10 cellular contexts compared by ENCODE assay signal in genomic region chr5:2207966-2208544, GRCh38.
A peak's percentile ranks its signal among the peaks of the same experiment; 100 is the strongest.
DNase-seq lines count a peak whose midpoint lies in the region; ATAC-seq, FAIRE-seq and TF ChIP-seq lines count a peak whose summit lies in the region.
"Had no signal": no experiment of that assay in that cellular context is flagged by ENCODE, and none has a peak within 500 bp of the region (broad histone marks: within the 10 kb centered on the region; RNA-seq: fewer than 3 reads in every experiment).

No MANE protein-coding gene starts in this region.

- no peaks in the 10 kb centered on the region for H4K20me1 ChIP-seq in GM23338 (replicated peaks; ENCODE audit: insufficient read depth)

- DNase-seq in GM23338 (ENCODE audit: low spot score) (peak; percentile 74), SJCRH30 (peak; percentile 7 to 30), iPS DF 19.7 (ENCODE audit: low read depth, low spot score) (peak; percentile 1), superior temporal gyrus (ENCODE audit: extremely low spot score) (no peak), NCI-H1417 treated with DMSO at 0.1 percent for 48 hours (lab: John Stamatoyannopoulos, UW) (no peak), HTR-8/SVneo (ENCODE audit: insufficient read length, low spot score) (no peak)
- DNase-seq: naive thymus-derived CD8-positive, alpha-beta T cell had no signal

- peaks cover 25% of the 10 kb centered on the region for H3K4me1 Mint-ChIP-seq in GM23338

- H3K4me2 ChIP-seq in GM23338 = no peak overlapping the region
- H3K4me2 ChIP-seq: KMS-11 had no signal

- FAIRE-seq in HTR-8/SVneo (lab: Jason Lieb, UNC) = no peak

- ATAC-seq in GM23338 (peak; percentile 93), GM19035 (IDR thresholded peaks at IDR 0.05; ENCODE audit: unreplicated experiment) (no peak)
- ATAC-seq: naive thymus-derived CD8-positive, alpha-beta T cell had no signal

- no peaks in the 10 kb centered on the region for H3F3A ChIP-seq in GM23338 (replicated peaks; ENCODE audit: low read depth)

- H3K27ac Mint-ChIP-seq in GM23338 = no peak overlapping the region

- no peak overlapping the region for H3K27ac ChIP-seq in 22Rv1
- no peak overlapping the region for H3K27ac ChIP-seq in GM23338 (ENCODE audit: low read depth)
- no peak overlapping the region for H3K27ac ChIP-seq in SJCRH30
- H3K27ac ChIP-seq: KMS-11 had no signal

- H3K9me3 Mint-ChIP-seq in GM23338 = no peaks in the 10 kb centered on the region

- H3K36me3 ChIP-seq in GM23338 (ENCODE audit: insufficient read depth) = no peaks in the 10 kb centered on the region
- no peaks in the 10 kb centered on the region for H3K36me3 ChIP-seq in SJCRH30

- no peak overlapping the region for H3K4me3 ChIP-seq in GM23338
- no peak overlapping the region for H3K4me3 ChIP-seq in SJCRH30

- no peaks in the 10 kb centered on the region for H3K9me2 ChIP-seq in GM23338 (ENCODE audit: insufficient read depth)

- H3K27me3 Mint-ChIP-seq in GM23338 (ENCODE audit: insufficient read depth, low read depth, poor library complexity) = no peaks in the 10 kb centered on the region

- H3K4me1 ChIP-seq in GM23338 (ENCODE audit: insufficient read depth) = no peaks in the 10 kb centered on the region; the same call in 1 of the 2 replicates
- H3K4me1 ChIP-seq in SJCRH30 = no peaks in the 10 kb centered on the region

- TF ChIP-seq CTCF in 22Rv1 (IDR thresholded peaks at IDR 0.05) (peak; percentile 59), GM23338 (conservative IDR thresholded peaks at IDR 0.05; ENCODE audit: low read depth in 2 of 2) (peak; percentile 59 to 78)

- H3K4me3 Mint-ChIP-seq in GM23338 = no peak overlapping the region
- H3K4me3 Mint-ChIP-seq: naive thymus-derived CD8-positive, alpha-beta T cell had no signal

- no peaks in the 10 kb centered on the region for H3K9me3 ChIP-seq in SJCRH30 (replicated peaks)

- H2AFZ ChIP-seq in GM23338 = no peak overlapping the region

- H3K27me3 ChIP-seq in GM23338 (ENCODE audit: insufficient read depth) (no peaks in the 10 kb centered on the region), SJCRH30 (no peaks in the 10 kb centered on the region; the same call in 1 of the 2 replicates)

- H3K36me3 Mint-ChIP-seq in GM23338 (ENCODE audit: low read depth) = no peaks in the 10 kb centered on the region
- H3K36me3 Mint-ChIP-seq: naive thymus-derived CD8-positive, alpha-beta T cell had no signal

- H3K79me2 ChIP-seq in GM23338 (replicated peaks; ENCODE audit: insufficient read depth) = no peaks in the 10 kb centered on the region

TF ChIP-seq in GM23338, 12 proteins besides CTCF, POLR2A, EP300 and RAD21:
- TF ChIP-seq CREB1 (CRISPR knock-in tag; IDR thresholded peaks at IDR 0.05; ENCODE audit: low read depth) (no peak), REST (IDR thresholded peaks at IDR 0.05; ENCODE audit: unreplicated experiment) (no peak), STAT1 (IDR thresholded peaks at IDR 0.05; ENCODE audit: unreplicated experiment) (no peak)
TF ChIP-seq in GM23338: peak in this region for 0.

Comparison
In these comparisons a context has a peak if more than half of its experiments do, and no peak if none do; other contexts are left out.
1. DNase-seq: peak in GM23338 (single experiment), SJCRH30 (2 of 2) and iPS DF 19.7 (single experiment); none in superior temporal gyrus (single experiment), NCI-H1417 treated with DMSO at 0.1 percent for 48 hours (single experiment) and HTR-8/SVneo (single experiment).